In the genomic region with DNA sequence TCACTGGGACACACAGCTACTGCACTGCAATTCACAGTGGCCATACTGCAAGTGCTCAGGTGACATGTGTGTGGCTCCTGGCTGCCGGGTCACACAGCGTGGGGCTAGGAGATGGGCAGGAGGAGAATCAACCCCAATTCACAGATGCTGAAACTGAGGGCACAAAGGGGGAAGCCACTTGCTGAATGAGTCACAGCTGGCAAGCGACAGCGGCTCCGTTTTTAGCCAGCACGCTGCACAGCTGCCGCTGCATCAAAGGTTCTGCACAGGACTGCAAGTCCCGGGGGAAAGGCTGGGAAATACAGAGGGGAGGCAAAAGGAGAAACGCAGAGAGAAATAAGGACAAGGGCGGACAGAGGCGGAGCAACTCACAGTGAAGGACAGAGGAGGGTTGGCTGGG, we compare ENCODE assay signal across 12 cellular contexts. TPM values are rescaled to one million over a fixed set of nuclear protein-coding genes. Genes with fewer than 3 reads are reported as not detected.
A peak's percentile ranks its signal among the peaks of the same experiment; 100 is the strongest.
DNase-seq lines count a peak whose midpoint lies in the region; ATAC-seq and TF ChIP-seq lines count a peak whose summit lies in the region.
"Had no signal": no experiment of that assay in that cellular context is flagged by ENCODE, and none has a peak within 500 bp of the region (broad histone marks: within the 10 kb centered on the region; RNA-seq: fewer than 3 reads in every experiment).

No MANE protein-coding gene starts in this region.

- no peak for TF ChIP-seq POLR2A in adrenal gland (IDR thresholded peaks at IDR 0.05)

- H3K27ac ChIP-seq in adrenal gland = no peak overlapping the region
- H3K27ac ChIP-seq: lower lobe of right lung had no signal

- TF ChIP-seq CTCF in BE2C (IDR thresholded peaks at IDR 0.05; ENCODE audit: low read depth, low read length) (no peak), fibroblast of mammary gland (conservative IDR thresholded peaks at IDR 0.05; ENCODE audit: control insufficient read depth, insufficient read depth, low read depth, low read length) (no peak), adrenal gland (IDR thresholded peaks at IDR 0.05) (no peak)

- 43 to 74% (median 66%) methylated on average over 11 of the region's 11 CpGs for WGBS in adrenal gland, 4 donors

- H3K4me1 ChIP-seq in BE2C = no peaks in the 10 kb centered on the region; the same call in 1 of the 2 replicates
- no peaks in the 10 kb centered on the region for H3K4me1 ChIP-seq in adrenal gland (replicated peaks in 1 of 2)

- H3K27me3 ChIP-seq in BE2C (no peaks in the 10 kb centered on the region), adrenal gland (no peaks in the 10 kb centered on the region)

- no peaks in the 10 kb centered on the region for H3K9me3 ChIP-seq in BE2C
- no peaks in the 10 kb centered on the region for H3K9me3 ChIP-seq in adrenal gland (replicated peaks in 1 of 3)
- H3K9me3 ChIP-seq: lower lobe of right lung had no signal

- peak; percentile 43 for DNase-seq in BE2C
- DNase-seq in fibroblast of mammary gland (ENCODE audit: low read depth) = peak; percentile 12
- DNase-seq in DMS53 (lab: John Stamatoyannopoulos, UW) = no peak
- DNase-seq in adrenal gland = no peak
- DNase-seq in HPDE6-E6E7 (ENCODE audit: extremely low spot score) = no peak
- DNase-seq: activated naive CD4-positive, alpha-beta T cell; cerebellar nuclear complex; lower lobe of right lung; NCI-H526 treated with DMSO at 0.1 percent for 48 hours had no signal

- intact Hi-C loops in adrenal gland (cut with DNase I) = no loop called here

- peak; percentile 50 for ATAC-seq in GM18520 (IDR thresholded peaks at IDR 0.05; ENCODE audit: unreplicated experiment)
- ATAC-seq in HG03280 (IDR thresholded peaks at IDR 0.05; ENCODE audit: unreplicated experiment) = peak; percentile 41
- ATAC-seq in HG02973 (IDR thresholded peaks at IDR 0.05; ENCODE audit: unreplicated experiment) = no peak
- ATAC-seq: lower lobe of right lung had no signal

- H3K4me3 ChIP-seq in BE2C (ENCODE audit: low read depth, low read length) = no peak overlapping the region
- H3K4me3 ChIP-seq in fibroblast of mammary gland (ENCODE audit: control insufficient read depth, low read depth, low read length) = no peak overlapping the region
- H3K4me3 ChIP-seq in adrenal gland = no peak overlapping the region
- H3K4me3 ChIP-seq: lower lobe of right lung had no signal

- peaks cover 3% of the 10 kb centered on the region; the same call in 1 of the 2 replicates for H3K36me3 ChIP-seq in BE2C
- H3K36me3 ChIP-seq in adrenal gland (replicated peaks in 1 of 2) = no peaks in the 10 kb centered on the region

RNA-seq across cellular contexts. Expression of a gene that starts 57.9 kb away (rescaled TPM):
- polyA plus RNA-seq in BE2C (2012; ENCODE audit: insufficient read depth, insufficient read length, low read depth) = 53.2 TPM
- 10 to 100 TPM in 7 of 8 donors, 1 to 10 TPM in 1; 9.1 to 40.6 (median 18.0) TPM for total RNA-seq in adrenal gland
- polyA plus RNA-seq in adrenal gland = 10 to 100 TPM in 2 of 3 donors, 1 to 10 TPM in 1; 5.0 to 19.7 (median 10.2) TPM

Comparison
In these comparisons a context has a peak if more than half of its experiments do, and no peak if none do; other contexts are left out.
1. DNase-seq: peak in BE2C (single experiment) and fibroblast of mammary gland (single experiment); none in DMS53 (single experiment), adrenal gland (0 of 7) and HPDE6-E6E7 (single experiment).